Comparison of ENCODE assay signal across 2 cellular contexts in the genomic region with DNA sequence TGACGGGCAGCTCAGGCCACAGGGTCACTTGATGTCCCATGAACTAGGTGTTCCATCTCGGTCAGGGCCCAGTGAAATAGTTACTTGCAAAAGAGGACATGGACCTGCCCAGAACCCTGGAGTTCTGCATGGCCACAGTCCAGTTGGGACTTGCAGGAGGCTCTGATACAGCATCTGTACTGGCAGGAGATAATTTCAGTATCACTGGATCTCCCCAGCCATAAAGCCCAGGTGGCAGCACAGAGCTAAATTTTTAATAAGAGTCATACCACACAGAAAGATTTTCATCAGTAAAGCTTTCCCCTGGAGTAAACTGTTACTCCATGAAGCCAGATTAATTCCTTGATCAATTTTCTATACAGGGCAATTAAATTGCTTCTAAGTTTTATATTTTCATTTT.
TF ChIP-seq lines count a peak whose summit lies in the region.

No MANE protein-coding gene starts in this region.

TF ChIP-seq in Ishikawa, 13 proteins besides CTCF, POLR2A, EP300 and RAD21:
- TF ChIP-seq ZBTB7A (IDR thresholded peaks at IDR 0.05; ENCODE audit: low read depth) (no peak), NFIC (IDR thresholded peaks at IDR 0.05) (no peak), TCF12 (IDR thresholded peaks at IDR 0.05; ENCODE audit: low read depth) (no peak), TAF1 (IDR thresholded peaks at IDR 0.05; ENCODE audit: low read depth) (no peak), TEAD4 (IDR thresholded peaks at IDR 0.05) (no peak), FOXM1 (IDR thresholded peaks at IDR 0.05; ENCODE audit: borderline replicate concordance, low read depth) (no peak)
- TF ChIP-seq, protein P1, sequence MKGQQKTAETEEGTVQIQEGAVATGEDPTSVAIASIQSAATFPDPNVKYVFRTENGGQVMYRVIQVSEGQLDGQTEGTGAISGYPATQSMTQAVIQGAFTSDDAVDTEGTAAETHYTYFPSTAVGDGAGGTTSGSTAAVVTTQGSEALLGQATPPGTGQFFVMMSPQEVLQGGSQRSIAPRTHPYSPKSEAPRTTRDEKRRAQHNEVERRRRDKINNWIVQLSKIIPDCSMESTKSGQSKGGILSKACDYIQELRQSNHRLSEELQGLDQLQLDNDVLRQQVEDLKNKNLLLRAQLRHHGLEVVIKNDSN (IDR thresholded peaks at IDR 0.05), result no peak

TF ChIP-seq in K562, 482 proteins besides CTCF, POLR2A, EP300 and RAD21:
- TF ChIP-seq, protein P2, sequence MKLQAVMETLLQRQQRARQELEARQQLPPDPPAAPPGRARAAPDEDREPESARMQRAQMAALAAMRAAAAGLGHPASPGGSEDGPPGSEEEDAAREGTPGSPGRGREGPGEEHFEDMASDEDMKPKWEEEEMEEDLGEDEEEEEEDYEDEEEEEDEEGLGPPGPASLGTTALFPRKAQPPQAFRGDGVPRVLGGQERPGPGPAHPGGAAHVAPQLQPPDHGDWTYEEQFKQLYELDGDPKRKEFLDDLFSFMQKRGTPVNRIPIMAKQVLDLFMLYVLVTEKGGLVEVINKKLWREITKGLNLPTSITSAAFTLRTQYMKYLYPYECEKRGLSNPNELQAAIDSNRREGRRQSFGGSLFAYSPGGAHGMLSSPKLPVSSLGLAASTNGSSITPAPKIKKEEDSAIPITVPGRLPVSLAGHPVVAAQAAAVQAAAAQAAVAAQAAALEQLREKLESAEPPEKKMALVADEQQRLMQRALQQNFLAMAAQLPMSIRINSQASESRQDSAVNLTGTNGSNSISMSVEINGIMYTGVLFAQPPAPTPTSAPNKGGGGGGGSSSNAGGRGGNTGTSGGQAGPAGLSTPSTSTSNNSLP (IDR thresholded peaks at IDR 0.05; ENCODE audit: borderline replicate concordance, low read depth, low read length), result no peak
